ENCODE assay signal across 24 cellular contexts in genomic region chr16:2707368-2708289, GRCh38. TPM values are rescaled to one million over a fixed set of nuclear protein-coding genes. Genes with fewer than 3 reads are reported as not detected.
DNase-seq lines count a peak whose midpoint lies in the region; ATAC-seq and TF ChIP-seq lines count a peak whose summit lies in the region.
"Had no signal": no experiment of that assay in that cellular context is flagged by ENCODE, and none has a peak within 500 bp of the region (broad histone marks: within the 10 kb centered on the region; RNA-seq: fewer than 3 reads in every experiment).

No MANE protein-coding gene starts in this region.

- H3K4me3 ChIP-seq in PC-3 (ENCODE audit: low read length) (no peak overlapping the region), MM.1S (ENCODE audit: low read length) (no peak overlapping the region)
- H3K4me3 ChIP-seq: GM23338, MG63, Peyer's patch, SJCRH30 had no signal

- H3K9ac ChIP-seq in PC-3 (ENCODE audit: low read length) (no peak overlapping the region), MM.1S (ENCODE audit: low read length) (no peak overlapping the region)

- in situ Hi-C loops in G401 (cut with HindIII; ENCODE audit: low sequenced_read_pairs): no loop called here

- H3K9me2 ChIP-seq in PC-3 (replicated peaks; ENCODE audit: low read length): no peaks in the 10 kb centered on the region
- no peaks in the 10 kb centered on the region for H3K9me2 ChIP-seq in MM.1S (replicated peaks; ENCODE audit: insufficient read depth, low read length)

- H3K4me1 Mint-ChIP-seq in stimulated activated naive B cell treated with anti-CD40 and anti-IgM and Interleukin-4, amounts not matched to agents 10 μg/mL and 1 μg/mL and 100 μg/mL, for 72 hours: peaks cover 9 to 10% of the 10 kb centered on the region in 2 donors
- no peaks in the 10 kb centered on the region for H3K4me1 Mint-ChIP-seq in stimulated activated effector memory CD8-positive, alpha-beta T cell treated with anti-CD3 and anti-CD28 coated beads, Interleukin-12 subunit alpha, Interleukin-12 subunit beta, amount 100 ng/mL, for 72 hours
- H3K4me1 Mint-ChIP-seq: GM23338, H9 had no signal

- H3K4me1 ChIP-seq in PC-3 (ENCODE audit: insufficient read depth, low read length) (no peaks in the 10 kb centered on the region), MM.1S (ENCODE audit: low read length) (no peaks in the 10 kb centered on the region)
- H3K4me1 ChIP-seq: Caco-2, Peyer's patch, SJCRH30 had no signal

- H2AFZ ChIP-seq in PC-3 (ENCODE audit: low read length) (no peak overlapping the region), MM.1S (ENCODE audit: low read length) (no peak overlapping the region)
- H2AFZ ChIP-seq: GM23338 had no signal

- H3K27ac ChIP-seq in PC-3 (ENCODE audit: low read length) (no peak overlapping the region), MM.1S (ENCODE audit: low read length) (no peak overlapping the region)
- H3K27ac ChIP-seq: C4-2B, Peyer's patch, SJCRH30 had no signal

- H3K4me3 Mint-ChIP-seq in stimulated activated naive B cell treated with anti-CD40 and anti-IgM and Interleukin-4, amounts not matched to agents 10 μg/mL and 1 μg/mL and 100 μg/mL, for 72 hours: no peak overlapping the region
- no peak overlapping the region for H3K4me3 Mint-ChIP-seq in stimulated activated effector memory CD8-positive, alpha-beta T cell treated with anti-CD3 and anti-CD28 coated beads, Interleukin-12 subunit alpha, Interleukin-12 subunit beta, amount 100 ng/mL, for 72 hours
- H3K4me3 Mint-ChIP-seq: CD8-positive, alpha-beta T cell; GM23338; H9 had no signal

- TSS peak; percentile 10 for BruUV-seq in PC-3 (replicated peaks; lab: Mats Ljungman, UMichigan)

- H3K27ac Mint-ChIP-seq in stimulated activated naive B cell treated with anti-CD40 and anti-IgM and Interleukin-4, amounts not matched to agents 10 μg/mL and 1 μg/mL and 100 μg/mL, for 72 hours: peak overlapping the region; percentile 56
- no peak overlapping the region for H3K27ac Mint-ChIP-seq in stimulated activated effector memory CD8-positive, alpha-beta T cell treated with anti-CD3 and anti-CD28 coated beads, Interleukin-12 subunit alpha, Interleukin-12 subunit beta, amount 100 ng/mL, for 72 hours
- H3K27ac Mint-ChIP-seq: CD8-positive, alpha-beta T cell; GM23338 had no signal

- TF ChIP-seq CTCF in PC-3 (conservative IDR thresholded peaks at IDR 0.05; ENCODE audit: low read depth, low read length): no peak
- no peak for TF ChIP-seq CTCF in MM.1S (IDR thresholded peaks at IDR 0.05; ENCODE audit: low read length)

- H3K36me3 Mint-ChIP-seq in stimulated activated naive B cell treated with anti-CD40 and anti-IgM and Interleukin-4, amounts not matched to agents 10 μg/mL and 1 μg/mL and 100 μg/mL, for 72 hours: peaks cover 15 to 39% of the 10 kb centered on the region in 2 donors
- H3K36me3 Mint-ChIP-seq in stimulated activated effector memory CD8-positive, alpha-beta T cell treated with anti-CD3 and anti-CD28 coated beads, Interleukin-12 subunit alpha, Interleukin-12 subunit beta, amount 100 ng/mL, for 72 hours: peaks cover 43% of the 10 kb centered on the region

- H3K9me3 Mint-ChIP-seq in stimulated activated naive B cell treated with anti-CD40 and anti-IgM and Interleukin-4, amounts not matched to agents 10 μg/mL and 1 μg/mL and 100 μg/mL, for 72 hours: no peaks in the 10 kb centered on the region
- H3K9me3 Mint-ChIP-seq in stimulated activated effector memory CD8-positive, alpha-beta T cell treated with anti-CD3 and anti-CD28 coated beads, Interleukin-12 subunit alpha, Interleukin-12 subunit beta, amount 100 ng/mL, for 72 hours: no peaks in the 10 kb centered on the region
- H3K9me3 Mint-ChIP-seq: CD8-positive, alpha-beta T cell; GM23338; H9 had no signal

- H3F3A ChIP-seq in PC-3 (ENCODE audit: low read length, unreplicated experiment) (no peaks in the 10 kb centered on the region), MM.1S (ENCODE audit: insufficient read depth, low read length) (no peaks in the 10 kb centered on the region)

- no peaks in the 10 kb centered on the region; the same call in 1 of the 2 replicates for H3K36me3 ChIP-seq in PC-3 (ENCODE audit: low read depth, low read length)
- no peaks in the 10 kb centered on the region; the same call in 1 of the 2 replicates for H3K36me3 ChIP-seq in MM.1S (replicated peaks; ENCODE audit: insufficient read depth, low read length)

- POLR2A ChIA-PET in PC-3 (lab: Charles Lee; ENCODE audit: unreplicated experiment): no interaction called here

- H3K4me2 ChIP-seq in PC-3 (ENCODE audit: low read length) (no peak overlapping the region), MM.1S (ENCODE audit: low read depth, low read length) (no peak overlapping the region)
- H3K4me2 ChIP-seq: GM23338 had no signal

- intact Hi-C loops in PC-3 (cut with micrococcal nuclease): no loop called here

- CTCF ChIA-PET in PC-3 (lab: Charles Lee): no interaction called here

- H4K20me1 ChIP-seq in PC-3 (ENCODE audit: low read length): no peaks in the 10 kb centered on the region
- no peaks in the 10 kb centered on the region for H4K20me1 ChIP-seq in MM.1S (ENCODE audit: insufficient read depth, low read length)

- no peaks in the 10 kb centered on the region for H3K27me3 Mint-ChIP-seq in stimulated activated naive B cell treated with anti-CD40 and anti-IgM and Interleukin-4, amounts not matched to agents 10 μg/mL and 1 μg/mL and 100 μg/mL, for 72 hours

- ATAC-seq in PC-3: no peak
- no peak for ATAC-seq in stimulated activated naive B cell treated with anti-CD40 and anti-IgM and Interleukin-4, amounts not matched to agents 10 μg/mL and 1 μg/mL and 100 μg/mL, for 72 hours (replicated peaks)
- no peak for ATAC-seq in stimulated activated effector memory CD8-positive, alpha-beta T cell treated with anti-CD3 and anti-CD28 coated beads, Interleukin-12 subunit alpha, Interleukin-12 subunit beta, amount 100 ng/mL, for 72 hours
- ATAC-seq: CD8-positive, alpha-beta T cell; GM23338; SK-N-SH treated with all-trans-retinoic acid at 6 μM for 48 hours had no signal

- no peaks in the 10 kb centered on the region for H3K27me3 ChIP-seq in PC-3 (ENCODE audit: low read length)
- H3K27me3 ChIP-seq in MM.1S (replicated peaks; ENCODE audit: insufficient read depth, low read length): no peaks in the 10 kb centered on the region
- H3K27me3 ChIP-seq: MG63, Peyer's patch, SJCRH30 had no signal

- DNase-seq in G401 (ENCODE audit: low spot score): peak; percentile 86
- DNase-seq in PC-3: no peak
- DNase-seq in cerebellar cortex (ENCODE audit: low spot score): peak; percentile 83
- no peak for DNase-seq in stimulated activated naive B cell treated with anti-CD40 and anti-IgM and Interleukin-4, amounts not matched to agents 10 μg/mL and 1 μg/mL and 100 μg/mL, for 72 hours
- DNase-seq in NCI-H1092 treated with DMSO at 0.1 percent for 48 hours (lab: John Stamatoyannopoulos, UW): no peak
- DNase-seq in MM.1S: no peak
- DNase-seq in stimulated activated effector memory CD8-positive, alpha-beta T cell treated with anti-CD3 and anti-CD28 coated beads, Interleukin-12 subunit alpha, Interleukin-12 subunit beta, amount 100 ng/mL, for 72 hours (ENCODE audit: low spot score in 2 of 2): no peak
- DNase-seq: Caco-2; CD8-positive, alpha-beta T cell; DMS79; EL; H9; KG1; MG63; NCI-H1417; NCI-H1694; NCI-H2029 treated with DMSO at 0.1 percent for 48 hours; NCI-H2227 treated with DMSO at 0.1 percent for 48 hours; NCI-H526 treated with DMSO at 0.1 percent for 48 hours; Peyer's patch; SJCRH30 had no signal

- no peaks in the 10 kb centered on the region for H3K79me2 ChIP-seq in PC-3 (ENCODE audit: low read length)
- 0 out of 2 replicates have a peak, but pooled peaks cover 3% of the 10 kb centered on the region for H3K79me2 ChIP-seq in MM.1S (ENCODE audit: low read length)

- H3K9me3 ChIP-seq in PC-3 (ENCODE audit: low read length): no peaks in the 10 kb centered on the region
- no peaks in the 10 kb centered on the region for H3K9me3 ChIP-seq in MM.1S (replicated peaks; ENCODE audit: insufficient read depth, low read length)
- H3K9me3 ChIP-seq: Caco-2, MG63, Peyer's patch, SJCRH30 had no signal

RNA-seq across cellular contexts. Expression of gene PRSS27, which starts 12.4 kb away (rescaled TPM):
- 1.2 and 1.4 TPM in 2 replicates for total RNA-seq in G401 (2014; rRNA removed; shearing (Covaris generic))
- 1.2 TPM in 1 of 2 replicates, not detected in the other for total RNA-seq in PC-3 (2014; rRNA removed)

RNA-seq across cellular contexts. Expression of gene KCTD5, which starts 25.3 kb away (rescaled TPM):
- total RNA-seq in G401 (2014; rRNA removed; shearing (Covaris generic)): 88.2 and 89.7 TPM in 2 replicates
- total RNA-seq in PC-3 (2014; rRNA removed): 52.2 and 62.1 TPM in 2 replicates

RNA-seq across cellular contexts. Expression of gene SRRM2, which starts 44.8 kb away (rescaled TPM):
- 23.0 and 44.7 TPM in 2 replicates for total RNA-seq in G401 (2014; rRNA removed; shearing (Covaris generic))
- 72.6 and 182 TPM in 2 replicates for total RNA-seq in PC-3 (2014; rRNA removed)

Comparison
In these comparisons a context has a peak if more than half of its experiments do, and no peak if none do; other contexts are left out.
1. DNase-seq: peak in G401 (single experiment) and cerebellar cortex (single experiment); none in PC-3 (single experiment), stimulated activated naive B cell treated with anti-CD40 and anti-IgM and Interleukin-4, amounts not matched to agents 10 μg/mL and 1 μg/mL and 100 μg/mL, for 72 hours (single experiment), NCI-H1092 treated with DMSO at 0.1 percent for 48 hours (single experiment), MM.1S (single experiment) and stimulated activated effector memory CD8-positive, alpha-beta T cell treated with anti-CD3 and anti-CD28 coated beads, Interleukin-12 subunit alpha, Interleukin-12 subunit beta, amount 100 ng/mL, for 72 hours (0 of 2).